In genomic region chr17:76278268-76278908, GRCh38 we compare ENCODE assay signal across 25 cellular contexts. TPM values are rescaled to one million over a fixed set of nuclear protein-coding genes. Genes with fewer than 3 reads are reported as not detected.
DNase-seq lines count a peak whose midpoint lies in the region; ATAC-seq and TF ChIP-seq lines count a peak whose summit lies in the region.
"Had no signal": no experiment of that assay in that cellular context is flagged by ENCODE, and none has a peak within 500 bp of the region (broad histone marks: within the 10 kb centered on the region; RNA-seq: fewer than 3 reads in every experiment).

No MANE protein-coding gene starts in this region.

- no CpG with 5 or more reads among the region's 19 CpGs for WGBS in trophoblast cell (ENCODE audit: extremely low coverage, insufficient coverage, insufficient read length)

- no peak overlapping the region for H3K14ac ChIP-seq in trophoblast cell (ENCODE audit: low read length)

- H3K36me3 ChIP-seq in trophoblast cell (ENCODE audit: control insufficient read depth in 1 of 2, insufficient read depth in 2 of 2, low read length in 2 of 2) = no peaks in the 10 kb centered on the region
- H3K36me3 ChIP-seq in Caco-2 (ENCODE audit: control insufficient read depth, insufficient read depth, low read length) = no peaks in the 10 kb centered on the region

- H4K12ac ChIP-seq in trophoblast cell (ENCODE audit: low read depth, low read length) = no peak overlapping the region

- H3K27me3 ChIP-seq in trophoblast cell (ENCODE audit: insufficient read depth, low read length) = no peaks in the 10 kb centered on the region
- no peaks in the 10 kb centered on the region for H3K27me3 ChIP-seq in Caco-2 (replicated peaks; ENCODE audit: control insufficient read depth, insufficient read depth, low read length)

- intact Hi-C loops in Caco-2 (cut with micrococcal nuclease; ENCODE audit: unreplicated experiment) = loop anchor here (2.0 to 5.0 kb wide), 3 partner anchors 30 to 266 kb away; no protein-coding TSS in a partner anchor

- no peak overlapping the region for H2BK5ac ChIP-seq in trophoblast cell (ENCODE audit: low read depth, low read length, poor library complexity)

- no peaks in the 10 kb centered on the region for H3K36me3 Mint-ChIP-seq in activated naive CD4-positive, alpha-beta T cell treated with anti-CD3 and anti-CD28 coated beads, Interleukin-2, amount 10 ng/mL, durations not matched to agents 7 days and 5 days
- no peaks in the 10 kb centered on the region for H3K36me3 Mint-ChIP-seq in activated naive CD4-positive, alpha-beta T cell treated with anti-CD3 and anti-CD28 coated beads, Interleukin-2, amount 50 U/mL, for 72 hours
- peaks cover 11% of the 10 kb centered on the region for H3K36me3 Mint-ChIP-seq in central memory CD8-positive, alpha-beta T cell (ENCODE audit: insufficient read depth)
- H3K36me3 Mint-ChIP-seq in Caco-2 (ENCODE audit: insufficient read depth, unreplicated experiment) = peaks cover 10% of the 10 kb centered on the region
- H3K36me3 Mint-ChIP-seq in activated naive CD8-positive, alpha-beta T cell treated with anti-CD3 and anti-CD28 coated beads, Interleukin-2, amount 50 U/mL, for 24 hours (ENCODE audit: low read depth) = no peaks in the 10 kb centered on the region
- H3K36me3 Mint-ChIP-seq: CD14-positive monocyte; CD8-positive, alpha-beta memory T cell had no signal

- peaks cover 19% of the 10 kb centered on the region for H3K79me1 ChIP-seq in trophoblast cell (ENCODE audit: low read length)

- no peak overlapping the region for H3K27ac ChIP-seq in trophoblast cell (ENCODE audit: low read depth, low read length)
- H3K27ac ChIP-seq: 22Rv1 had no signal

- peak overlapping the region; percentile 8 for H2AK5ac ChIP-seq in trophoblast cell (ENCODE audit: low read length)

- no peak overlapping the region for H3K23ac ChIP-seq in trophoblast cell (ENCODE audit: low read length)

- no peak overlapping the region for H3K9ac ChIP-seq in trophoblast cell (ENCODE audit: low read length)

- H3K9me3 ChIP-seq in trophoblast cell (ENCODE audit: insufficient read depth, low read depth, low read length) (no peaks in the 10 kb centered on the region), Caco-2 (no peaks in the 10 kb centered on the region)

- DNase-seq in NCI-H2107 treated with DMSO at 0.1 percent for 48 hours (lab: John Stamatoyannopoulos, UW; ENCODE audit: unreplicated experiment) = peak; percentile 18
- DNase-seq in NCI-H2107 (lab: John Stamatoyannopoulos, UW) = no peak
- no peak for DNase-seq in activated naive CD4-positive, alpha-beta T cell treated with anti-CD3 and anti-CD28 coated beads, Interleukin-2, amount 10 ng/mL, durations not matched to agents 7 days and 5 days
- no peak for DNase-seq in activated naive CD4-positive, alpha-beta T cell treated with anti-CD3 and anti-CD28 coated beads, Interleukin-2, amount 50 U/mL, for 72 hours (ENCODE audit: low spot score in 2 of 2)
- DNase-seq in central memory CD8-positive, alpha-beta T cell (ENCODE audit: low spot score in 2 of 2) = no peak
- DNase-seq in trophoblast cell = peak; percentile 60 to 67
- no peak for DNase-seq in Caco-2
- DNase-seq in activated naive CD8-positive, alpha-beta T cell treated with anti-CD3 and anti-CD28 coated beads, Interleukin-2, amount 50 U/mL, for 24 hours = no peak
- DNase-seq: CD8-positive, alpha-beta memory T cell; DMS153; DND-41; GOT3; HCEC 1CT; KBM-7; MV-4-11; NCI-H1105; NCI-H1436 treated with DMSO at 0.1 percent for 48 hours; NCI-H187 treated with DMSO at 0.1 percent for 48 hours; NCI-H446 treated with DMSO at 0.1 percent for 48 hours; NCI-H82; NK-92 treated with Interleukin-12 subunit alpha and Interleukin-12 subunit beta, amount 100 ng/mL, for 24 hours; PC-3 had no signal

- H3K79me2 ChIP-seq in trophoblast cell (ENCODE audit: control insufficient read depth, insufficient read depth, low read length, poor library complexity) = no peaks in the 10 kb centered on the region

- H3K18ac ChIP-seq in trophoblast cell (ENCODE audit: low read length) = no peak overlapping the region

- CTCF ChIA-PET in activated naive CD4-positive, alpha-beta T cell treated with anti-CD3 and anti-CD28 coated beads, Interleukin-2, amount 10 ng/mL, durations not matched to agents 7 days and 5 days (lab: Charles Lee) = interaction anchor here (1.1 to 7.6 kb wide), 15 partner anchors 10 to 265 kb away, joined by 3 to 215 read pairs (median 9); partner anchors contain the start of gene EXOC7
- CTCF ChIA-PET in Caco-2 (lab: Charles Lee) = interaction anchor here (0.5 to 2.1 kb wide), 4 partner anchors 10 to 264 kb away, joined by 4 to 27 read pairs (median 10); no protein-coding TSS in a partner anchor

- no peak overlapping the region for H2BK12ac ChIP-seq in trophoblast cell (ENCODE audit: low read length)

- ATAC-seq in activated naive CD4-positive, alpha-beta T cell treated with anti-CD3 and anti-CD28 coated beads, Interleukin-2, amount 50 U/mL, for 72 hours = no peak
- no peak for ATAC-seq in central memory CD8-positive, alpha-beta T cell (replicated peaks; ENCODE audit: extremely low read depth, poor library complexity, severe bottlenecking)
- no peak for ATAC-seq in activated naive CD8-positive, alpha-beta T cell treated with anti-CD3 and anti-CD28 coated beads, Interleukin-2, amount 50 U/mL, for 24 hours

- H3K27ac Mint-ChIP-seq in activated naive CD4-positive, alpha-beta T cell treated with anti-CD3 and anti-CD28 coated beads, Interleukin-2, amount 10 ng/mL, durations not matched to agents 7 days and 5 days = peak overlapping the region; percentile 45
- H3K27ac Mint-ChIP-seq in activated naive CD4-positive, alpha-beta T cell treated with anti-CD3 and anti-CD28 coated beads, Interleukin-2, amount 50 U/mL, for 72 hours = no peak overlapping the region
- peak overlapping the region; percentile 70 for H3K27ac Mint-ChIP-seq in central memory CD8-positive, alpha-beta T cell (ENCODE audit: low read depth)
- no peak overlapping the region for H3K27ac Mint-ChIP-seq in Caco-2 (ENCODE audit: unreplicated experiment)
- H3K27ac Mint-ChIP-seq in activated naive CD8-positive, alpha-beta T cell treated with anti-CD3 and anti-CD28 coated beads, Interleukin-2, amount 50 U/mL, for 24 hours = no peak overlapping the region

- POLR2A ChIA-PET in Caco-2 (lab: Charles Lee) = interaction anchor here (0.6 kb wide), 1 partner anchor 271 kb away, joined by 3 read pairs; no protein-coding TSS in a partner anchor

- TF ChIP-seq CTCF in Caco-2 (IDR thresholded peaks at IDR 0.05; ENCODE audit: insufficient read depth in 1 of 2, low read depth in 1 of 2, low read length in 1 of 2, severe bottlenecking in 1 of 2, unreplicated experiment in 1 of 2) = no peak

- no peak overlapping the region for H2AFZ ChIP-seq in trophoblast cell (ENCODE audit: insufficient read depth, low read length, poor library complexity)

- H3K4me1 Mint-ChIP-seq in activated naive CD4-positive, alpha-beta T cell treated with anti-CD3 and anti-CD28 coated beads, Interleukin-2, amount 10 ng/mL, durations not matched to agents 7 days and 5 days = peaks cover 24% of the 10 kb centered on the region
- peaks cover 4% of the 10 kb centered on the region for H3K4me1 Mint-ChIP-seq in central memory CD8-positive, alpha-beta T cell
- peaks cover 5% of the 10 kb centered on the region for H3K4me1 Mint-ChIP-seq in Caco-2 (ENCODE audit: low read depth, unreplicated experiment)
- H3K4me1 Mint-ChIP-seq in activated naive CD8-positive, alpha-beta T cell treated with anti-CD3 and anti-CD28 coated beads, Interleukin-2, amount 50 U/mL, for 24 hours = peaks cover 43% of the 10 kb centered on the region

- no peak overlapping the region for H3K4ac ChIP-seq in trophoblast cell (ENCODE audit: low read depth, low read length)

- no peak overlapping the region for H4K8ac ChIP-seq in trophoblast cell (ENCODE audit: low read depth, low read length)

- peaks cover 19 to 29% of the 10 kb centered on the region in 2 experiments for H3K4me1 ChIP-seq in trophoblast cell (ENCODE audit: control insufficient read depth in 1 of 2, insufficient read depth in 2 of 2, low read length in 2 of 2)
- H3K4me1 ChIP-seq in Caco-2 = peaks cover 16% of the 10 kb centered on the region

- H3K4me2 ChIP-seq in trophoblast cell (ENCODE audit: low read length) = no peak overlapping the region

- H3K9me3 Mint-ChIP-seq in activated naive CD4-positive, alpha-beta T cell treated with anti-CD3 and anti-CD28 coated beads, Interleukin-2, amount 10 ng/mL, durations not matched to agents 7 days and 5 days = no peaks in the 10 kb centered on the region
- no peaks in the 10 kb centered on the region for H3K9me3 Mint-ChIP-seq in activated naive CD4-positive, alpha-beta T cell treated with anti-CD3 and anti-CD28 coated beads, Interleukin-2, amount 50 U/mL, for 72 hours
- no peaks in the 10 kb centered on the region for H3K9me3 Mint-ChIP-seq in central memory CD8-positive, alpha-beta T cell
- no peaks in the 10 kb centered on the region for H3K9me3 Mint-ChIP-seq in Caco-2 (ENCODE audit: unreplicated experiment)
- H3K9me3 Mint-ChIP-seq in activated naive CD8-positive, alpha-beta T cell treated with anti-CD3 and anti-CD28 coated beads, Interleukin-2, amount 50 U/mL, for 24 hours = no peaks in the 10 kb centered on the region
- H3K9me3 Mint-ChIP-seq: CD14-positive monocyte; CD8-positive, alpha-beta memory T cell had no signal

- BruUV-seq in Caco-2 (replicated peaks; lab: Mats Ljungman, UMichigan) = no TSS peak

- peak overlapping the region; percentile 40 for H4K91ac ChIP-seq in trophoblast cell (ENCODE audit: low read depth, low read length)

- H3K4me3 Mint-ChIP-seq in activated naive CD4-positive, alpha-beta T cell treated with anti-CD3 and anti-CD28 coated beads, Interleukin-2, amount 10 ng/mL, durations not matched to agents 7 days and 5 days = no peak overlapping the region
- H3K4me3 Mint-ChIP-seq in central memory CD8-positive, alpha-beta T cell = no peak overlapping the region
- no peak overlapping the region for H3K4me3 Mint-ChIP-seq in Caco-2 (ENCODE audit: unreplicated experiment)
- no peak overlapping the region for H3K4me3 Mint-ChIP-seq in activated naive CD8-positive, alpha-beta T cell treated with anti-CD3 and anti-CD28 coated beads, Interleukin-2, amount 50 U/mL, for 24 hours
- H3K4me3 Mint-ChIP-seq: B cell; CD14-positive monocyte; CD8-positive, alpha-beta memory T cell had no signal

- peak overlapping the region; percentile 3 for H2BK120ac ChIP-seq in trophoblast cell (ENCODE audit: insufficient read depth, low read length, poor library complexity)

- H3K4me3 ChIP-seq in trophoblast cell (ENCODE audit: low read depth, low read length) (no peak overlapping the region), Caco-2 (ENCODE audit: low read depth, low read length) (no peak overlapping the region)

- H3K27me3 Mint-ChIP-seq in activated naive CD4-positive, alpha-beta T cell treated with anti-CD3 and anti-CD28 coated beads, Interleukin-2, amount 10 ng/mL, durations not matched to agents 7 days and 5 days = peaks cover 4% of the 10 kb centered on the region
- H3K27me3 Mint-ChIP-seq in central memory CD8-positive, alpha-beta T cell = no peaks in the 10 kb centered on the region
- H3K27me3 Mint-ChIP-seq in Caco-2 (ENCODE audit: insufficient read depth, unreplicated experiment) = no peaks in the 10 kb centered on the region
- H3K27me3 Mint-ChIP-seq in activated naive CD8-positive, alpha-beta T cell treated with anti-CD3 and anti-CD28 coated beads, Interleukin-2, amount 50 U/mL, for 24 hours = no peaks in the 10 kb centered on the region
- H3K27me3 Mint-ChIP-seq: B cell had no signal

RNA-seq across cellular contexts. Expression of gene UBALD2, which starts 13.2 kb away (rescaled TPM):
- total RNA-seq in activated naive CD4-positive, alpha-beta T cell treated with anti-CD3 and anti-CD28 coated beads, Interleukin-2, amount 50 U/mL, for 72 hours = 100 to 1,000 TPM; 262 to 294 TPM
- 277 and 287 TPM in 2 replicates for polyA plus RNA-seq in trophoblast cell (2013)
- 50.0 and 51.6 TPM in 2 replicates for total RNA-seq in Caco-2 (2022)

RNA-seq across cellular contexts. Expression of gene QRICH2, which starts 29.7 kb away (rescaled TPM):
- 1 to 10 TPM in 1 of 2 donors, under 1 TPM in 1; 0.46 to 1.8 TPM for total RNA-seq in activated naive CD4-positive, alpha-beta T cell treated with anti-CD3 and anti-CD28 coated beads, Interleukin-2, amount 50 U/mL, for 72 hours
- 0.69 and 1.00 TPM in 2 replicates for polyA plus RNA-seq in trophoblast cell (2013)
- 1.1 and 1.5 TPM in 2 replicates for total RNA-seq in Caco-2 (2022)

RNA-seq across cellular contexts. Expression of gene RNF157, which starts 38.1 kb away (rescaled TPM):
- total RNA-seq in activated naive CD4-positive, alpha-beta T cell treated with anti-CD3 and anti-CD28 coated beads, Interleukin-2, amount 50 U/mL, for 72 hours = 10 to 100 TPM; 22.0 to 35.1 TPM
- polyA plus RNA-seq in trophoblast cell (2013) = 0.22 and 0.33 TPM in 2 replicates
- 25.9 and 29.3 TPM in 2 replicates for total RNA-seq in Caco-2 (2022)
- polyA plus RNA-seq: CD14-positive monocyte had no signal

Comparison
In these comparisons a context has a peak if more than half of its experiments do, and no peak if none do; other contexts are left out.
1. DNase-seq: peak in NCI-H2107 treated with DMSO at 0.1 percent for 48 hours (single experiment) and trophoblast cell (2 of 2); none in NCI-H2107 (single experiment), activated naive CD4-positive, alpha-beta T cell treated with anti-CD3 and anti-CD28 coated beads, Interleukin-2, amount 10 ng/mL, durations not matched to agents 7 days and 5 days (single experiment), activated naive CD4-positive, alpha-beta T cell treated with anti-CD3 and anti-CD28 coated beads, Interleukin-2, amount 50 U/mL, for 72 hours (0 of 2), central memory CD8-positive, alpha-beta T cell (0 of 2), Caco-2 (0 of 2) and activated naive CD8-positive, alpha-beta T cell treated with anti-CD3 and anti-CD28 coated beads, Interleukin-2, amount 50 U/mL, for 24 hours (single experiment).
2. H3K27ac Mint-ChIP-seq: peak in activated naive CD4-positive, alpha-beta T cell treated with anti-CD3 and anti-CD28 coated beads, Interleukin-2, amount 10 ng/mL, durations not matched to agents 7 days and 5 days (single experiment) and central memory CD8-positive, alpha-beta T cell (single experiment); none in activated naive CD4-positive, alpha-beta T cell treated with anti-CD3 and anti-CD28 coated beads, Interleukin-2, amount 50 U/mL, for 72 hours (0 of 2), Caco-2 (single experiment) and activated naive CD8-positive, alpha-beta T cell treated with anti-CD3 and anti-CD28 coated beads, Interleukin-2, amount 50 U/mL, for 24 hours (single experiment).